Comparison of ENCODE assay signal across 16 cellular contexts in the genomic region with DNA sequence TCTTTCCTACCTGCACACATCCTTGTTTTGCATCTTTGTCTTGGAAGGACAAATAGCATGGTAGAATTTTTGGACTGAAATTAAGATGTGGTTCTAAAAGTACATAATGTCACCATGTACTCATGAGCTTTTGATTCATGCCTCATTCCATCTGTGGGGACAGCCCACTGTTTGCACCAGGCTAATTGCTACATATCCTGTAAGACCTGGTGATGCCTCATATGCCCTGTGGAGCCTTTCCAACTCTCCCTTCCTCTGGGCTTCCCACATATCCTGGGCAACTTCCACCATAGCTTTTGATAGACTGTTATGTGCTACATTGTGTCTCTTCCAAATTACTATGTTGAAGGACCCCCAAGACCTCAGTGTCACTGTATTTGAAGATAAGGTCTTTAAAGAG.
DNase-seq lines count a peak whose midpoint lies in the region; ATAC-seq and TF ChIP-seq lines count a peak whose summit lies in the region.
"Had no signal": no experiment of that assay in that cellular context is flagged by ENCODE, and none has a peak within 500 bp of the region (broad histone marks: within the 10 kb centered on the region; RNA-seq: fewer than 3 reads in every experiment).

No MANE protein-coding gene starts in this region.

- no peaks in the 10 kb centered on the region for H3K9me3 ChIP-seq in CD8-positive, alpha-beta T cell (ENCODE audit: low read length)

- H3K27ac ChIP-seq in CD8-positive, alpha-beta T cell (ENCODE audit: low read depth, low read length): no peak overlapping the region
- H3K27ac ChIP-seq in dorsolateral prefrontal cortex: no peak overlapping the region
- H3K27ac ChIP-seq: RWPE1 had no signal

- no peak overlapping the region for H3K27ac Mint-ChIP-seq in CD8-positive, alpha-beta T cell

- POLR2A ChIA-PET in CD8-positive, alpha-beta T cell (lab: Charles Lee): no interaction called here

- ATAC-seq in CD8-positive, alpha-beta T cell: no peak
- no peak for ATAC-seq in HG02678 (IDR thresholded peaks at IDR 0.05; ENCODE audit: unreplicated experiment)

- intact Hi-C loops in CD8-positive, alpha-beta T cell (cut with DNase I, micrococcal nuclease): no loop called here
- intact Hi-C loops in dorsolateral prefrontal cortex (cut with DNase I): no loop called here

- no peaks in the 10 kb centered on the region for H3K4me1 Mint-ChIP-seq in CD8-positive, alpha-beta T cell (ENCODE audit: low read depth)

- no peak overlapping the region for H3K4me3 ChIP-seq in AG10803 (ENCODE audit: low read length)
- no peak overlapping the region for H3K4me3 ChIP-seq in fibroblast of pulmonary artery (replicated peaks; ENCODE audit: low read depth, low read length)
- H3K4me3 ChIP-seq in CD8-positive, alpha-beta T cell (ENCODE audit: low read depth, low read length): no peak overlapping the region
- no peak overlapping the region for H3K4me3 ChIP-seq in dorsolateral prefrontal cortex

- no peaks in the 10 kb centered on the region for H3K27me3 ChIP-seq in CD8-positive, alpha-beta T cell (ENCODE audit: insufficient read depth, low read length)
- no peaks in the 10 kb centered on the region for H3K27me3 ChIP-seq in dorsolateral prefrontal cortex

- H3K9me3 Mint-ChIP-seq in CD8-positive, alpha-beta T cell: peaks cover 7% of the 10 kb centered on the region

- CTCF ChIA-PET in CD8-positive, alpha-beta T cell (lab: Charles Lee): interaction anchor here (0.6 kb wide), 1 partner anchor 638 kb away, joined by 3 read pairs; no protein-coding TSS in a partner anchor

- no peaks in the 10 kb centered on the region for H3K36me3 ChIP-seq in CD8-positive, alpha-beta T cell (ENCODE audit: insufficient read depth, low read length)

- TF ChIP-seq CTCF in AG10803 (conservative IDR thresholded peaks at IDR 0.05; ENCODE audit: low read length) (no peak), fibroblast of pulmonary artery (IDR thresholded peaks at IDR 0.05; ENCODE audit: low read length, missing control alignments) (no peak), dorsolateral prefrontal cortex (IDR thresholded peaks at IDR 0.05 in 54 of 56, conservative IDR thresholded peaks at IDR 0.05 in 2 of 56; ENCODE audit: low read depth in 1 of 56, partially characterized antibody in 56 of 56) (no peak)
- no peak for TF ChIP-seq CTCF in CD8-positive, alpha-beta T cell (IDR thresholded peaks at IDR 0.05)

- H3K27me3 Mint-ChIP-seq in CD8-positive, alpha-beta T cell (ENCODE audit: low read depth): no peaks in the 10 kb centered on the region

- H3K4me1 ChIP-seq in CD8-positive, alpha-beta T cell (ENCODE audit: insufficient read depth, low read length): no peaks in the 10 kb centered on the region

- DNase-seq in AG10803 (ENCODE audit: low read depth) (peak; percentile 55), HT1080 (ENCODE audit: low read depth) (peak; percentile 57), amniotic epithelial cell (ENCODE audit: low read depth) (peak; percentile 51), fibroblast of pulmonary artery (ENCODE audit: low read depth) (peak; percentile 8), dorsolateral prefrontal cortex (no peak)
- no peak for DNase-seq in CD8-positive, alpha-beta T cell
- no peak for DNase-seq in stimulated activated CD4-positive, alpha-beta T cell treated with anti-CD3 and anti-CD28 coated beads, Interleukin-4, amount 100 ng/mL, for 24 hours
- DNase-seq: C1 segment of cervical spinal cord, H7, NCI-H1436, NCI-H2029, NCI-H2171, NCI-H446, NCI-H69 had no signal

- H3K4me3 Mint-ChIP-seq in CD8-positive, alpha-beta T cell: no peak overlapping the region

- no peaks in the 10 kb centered on the region for H3K36me3 Mint-ChIP-seq in CD8-positive, alpha-beta T cell

Comparison
In these comparisons a context has a peak if more than half of its experiments do, and no peak if none do; other contexts are left out.
1. DNase-seq: peak in AG10803 (single experiment), HT1080 (single experiment), amniotic epithelial cell (single experiment) and fibroblast of pulmonary artery (single experiment); none in CD8-positive, alpha-beta T cell (0 of 7), stimulated activated CD4-positive, alpha-beta T cell treated with anti-CD3 and anti-CD28 coated beads, Interleukin-4, amount 100 ng/mL, for 24 hours (single experiment) and dorsolateral prefrontal cortex (0 of 10).